ENCODE assay signal across 2 cellular contexts in the genomic region with DNA sequence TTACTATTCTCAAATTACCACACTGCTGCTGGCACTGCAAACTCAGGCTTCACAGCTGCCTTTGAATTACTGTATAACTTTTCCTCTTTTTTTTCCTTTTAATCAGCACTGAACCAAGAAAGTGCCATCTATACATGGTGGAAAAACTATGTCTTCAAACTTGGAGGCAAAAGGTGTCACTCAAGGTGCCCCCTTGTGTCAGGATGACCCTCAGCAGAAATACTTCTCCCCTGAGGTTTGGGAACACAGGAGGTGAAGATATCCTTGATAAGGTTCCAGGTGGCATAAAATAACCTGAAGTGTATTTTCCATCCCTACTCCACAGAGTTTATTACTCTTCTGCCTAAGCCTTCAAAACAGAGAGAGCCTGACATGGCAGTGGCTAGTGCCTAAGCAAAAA.
A peak's percentile ranks its signal among the peaks of the same experiment; 100 is the strongest.
TF ChIP-seq lines count a peak whose summit lies in the region.

No MANE protein-coding gene starts in this region.

TF ChIP-seq in HepG2, 621 proteins besides CTCF, POLR2A, EP300 and RAD21:
- TF ChIP-seq ZFP36L1 (CRISPR knock-in tag; IDR thresholded peaks at IDR 0.05) (no peak), STAG1 (CRISPR knock-in tag; IDR thresholded peaks at IDR 0.05) (peak; percentile 17; the same call in 1 of the 2 replicates)

TF ChIP-seq in SK-N-SH, 30 proteins besides CTCF, POLR2A, EP300 and RAD21:
- TF ChIP-seq, protein P1, sequence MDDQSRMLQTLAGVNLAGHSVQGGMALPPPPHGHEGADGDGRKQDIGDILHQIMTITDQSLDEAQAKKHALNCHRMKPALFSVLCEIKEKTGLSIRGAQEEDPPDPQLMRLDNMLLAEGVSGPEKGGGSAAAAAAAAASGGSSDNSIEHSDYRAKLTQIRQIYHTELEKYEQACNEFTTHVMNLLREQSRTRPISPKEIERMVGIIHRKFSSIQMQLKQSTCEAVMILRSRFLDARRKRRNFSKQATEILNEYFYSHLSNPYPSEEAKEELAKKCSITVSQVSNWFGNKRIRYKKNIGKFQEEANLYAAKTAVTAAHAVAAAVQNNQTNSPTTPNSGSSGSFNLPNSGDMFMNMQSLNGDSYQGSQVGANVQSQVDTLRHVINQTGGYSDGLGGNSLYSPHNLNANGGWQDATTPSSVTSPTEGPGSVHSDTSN (IDR thresholded peaks at IDR 0.05) = no peak
- no peak for TF ChIP-seq FOSL2 (IDR thresholded peaks at IDR 0.05; ENCODE audit: borderline replicate concordance, low read depth)
- no peak for TF ChIP-seq GABPA (IDR thresholded peaks at IDR 0.05; ENCODE audit: low read depth)
- no peak; the same call in 1 of the 2 replicates for TF ChIP-seq SMC3 (IDR thresholded peaks at IDR 0.05; ENCODE audit: low read depth, low read length)
- TF ChIP-seq, protein P2, sequence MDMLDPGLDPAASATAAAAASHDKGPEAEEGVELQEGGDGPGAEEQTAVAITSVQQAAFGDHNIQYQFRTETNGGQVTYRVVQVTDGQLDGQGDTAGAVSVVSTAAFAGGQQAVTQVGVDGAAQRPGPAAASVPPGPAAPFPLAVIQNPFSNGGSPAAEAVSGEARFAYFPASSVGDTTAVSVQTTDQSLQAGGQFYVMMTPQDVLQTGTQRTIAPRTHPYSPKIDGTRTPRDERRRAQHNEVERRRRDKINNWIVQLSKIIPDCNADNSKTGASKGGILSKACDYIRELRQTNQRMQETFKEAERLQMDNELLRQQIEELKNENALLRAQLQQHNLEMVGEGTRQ (IDR thresholded peaks at IDR 0.05; ENCODE audit: borderline replicate concordance, low read depth, low read length) = no peak
- TF ChIP-seq FOXJ3 (CRISPR knock-in tag; IDR thresholded peaks at IDR 0.05) = no peak
- TF ChIP-seq, protein P3, sequence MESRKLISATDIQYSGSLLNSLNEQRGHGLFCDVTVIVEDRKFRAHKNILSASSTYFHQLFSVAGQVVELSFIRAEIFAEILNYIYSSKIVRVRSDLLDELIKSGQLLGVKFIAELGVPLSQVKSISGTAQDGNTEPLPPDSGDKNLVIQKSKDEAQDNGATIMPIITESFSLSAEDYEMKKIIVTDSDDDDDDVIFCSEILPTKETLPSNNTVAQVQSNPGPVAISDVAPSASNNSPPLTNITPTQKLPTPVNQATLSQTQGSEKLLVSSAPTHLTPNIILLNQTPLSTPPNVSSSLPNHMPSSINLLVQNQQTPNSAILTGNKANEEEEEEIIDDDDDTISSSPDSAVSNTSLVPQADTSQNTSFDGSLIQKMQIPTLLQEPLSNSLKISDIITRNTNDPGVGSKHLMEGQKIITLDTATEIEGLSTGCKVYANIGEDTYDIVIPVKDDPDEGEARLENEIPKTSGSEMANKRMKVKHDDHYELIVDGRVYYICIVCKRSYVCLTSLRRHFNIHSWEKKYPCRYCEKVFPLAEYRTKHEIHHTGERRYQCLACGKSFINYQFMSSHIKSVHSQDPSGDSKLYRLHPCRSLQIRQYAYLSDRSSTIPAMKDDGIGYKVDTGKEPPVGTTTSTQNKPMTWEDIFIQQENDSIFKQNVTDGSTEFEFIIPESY (IDR thresholded peaks at IDR 0.05; ENCODE audit: borderline replicate concordance, low read depth) = no peak
- TF ChIP-seq MXI1 (IDR thresholded peaks at IDR 0.05; ENCODE audit: low read depth, low read length) = no peak
- no peak for TF ChIP-seq SIN3A (IDR thresholded peaks at IDR 0.05; ENCODE audit: borderline replicate concordance, low read depth, low read length)
- no peak for TF ChIP-seq TEAD4 (IDR thresholded peaks at IDR 0.05; ENCODE audit: borderline replicate concordance, insufficient read depth)
- TF ChIP-seq, protein P4, sequence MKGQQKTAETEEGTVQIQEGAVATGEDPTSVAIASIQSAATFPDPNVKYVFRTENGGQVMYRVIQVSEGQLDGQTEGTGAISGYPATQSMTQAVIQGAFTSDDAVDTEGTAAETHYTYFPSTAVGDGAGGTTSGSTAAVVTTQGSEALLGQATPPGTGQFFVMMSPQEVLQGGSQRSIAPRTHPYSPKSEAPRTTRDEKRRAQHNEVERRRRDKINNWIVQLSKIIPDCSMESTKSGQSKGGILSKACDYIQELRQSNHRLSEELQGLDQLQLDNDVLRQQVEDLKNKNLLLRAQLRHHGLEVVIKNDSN (IDR thresholded peaks at IDR 0.05; ENCODE audit: borderline replicate concordance, low read depth) = no peak
- no peak for TF ChIP-seq YY1 (IDR thresholded peaks at IDR 0.05; ENCODE audit: low read depth)
- TF ChIP-seq RFX5 (IDR thresholded peaks at IDR 0.05; ENCODE audit: low read length) = no peak
- no peak for TF ChIP-seq NRF1 (IDR thresholded peaks at IDR 0.05; ENCODE audit: low read depth, low read length)
- TF ChIP-seq NFIC (IDR thresholded peaks at IDR 0.05; ENCODE audit: borderline replicate concordance) = no peak
- TF ChIP-seq, protein P5, sequence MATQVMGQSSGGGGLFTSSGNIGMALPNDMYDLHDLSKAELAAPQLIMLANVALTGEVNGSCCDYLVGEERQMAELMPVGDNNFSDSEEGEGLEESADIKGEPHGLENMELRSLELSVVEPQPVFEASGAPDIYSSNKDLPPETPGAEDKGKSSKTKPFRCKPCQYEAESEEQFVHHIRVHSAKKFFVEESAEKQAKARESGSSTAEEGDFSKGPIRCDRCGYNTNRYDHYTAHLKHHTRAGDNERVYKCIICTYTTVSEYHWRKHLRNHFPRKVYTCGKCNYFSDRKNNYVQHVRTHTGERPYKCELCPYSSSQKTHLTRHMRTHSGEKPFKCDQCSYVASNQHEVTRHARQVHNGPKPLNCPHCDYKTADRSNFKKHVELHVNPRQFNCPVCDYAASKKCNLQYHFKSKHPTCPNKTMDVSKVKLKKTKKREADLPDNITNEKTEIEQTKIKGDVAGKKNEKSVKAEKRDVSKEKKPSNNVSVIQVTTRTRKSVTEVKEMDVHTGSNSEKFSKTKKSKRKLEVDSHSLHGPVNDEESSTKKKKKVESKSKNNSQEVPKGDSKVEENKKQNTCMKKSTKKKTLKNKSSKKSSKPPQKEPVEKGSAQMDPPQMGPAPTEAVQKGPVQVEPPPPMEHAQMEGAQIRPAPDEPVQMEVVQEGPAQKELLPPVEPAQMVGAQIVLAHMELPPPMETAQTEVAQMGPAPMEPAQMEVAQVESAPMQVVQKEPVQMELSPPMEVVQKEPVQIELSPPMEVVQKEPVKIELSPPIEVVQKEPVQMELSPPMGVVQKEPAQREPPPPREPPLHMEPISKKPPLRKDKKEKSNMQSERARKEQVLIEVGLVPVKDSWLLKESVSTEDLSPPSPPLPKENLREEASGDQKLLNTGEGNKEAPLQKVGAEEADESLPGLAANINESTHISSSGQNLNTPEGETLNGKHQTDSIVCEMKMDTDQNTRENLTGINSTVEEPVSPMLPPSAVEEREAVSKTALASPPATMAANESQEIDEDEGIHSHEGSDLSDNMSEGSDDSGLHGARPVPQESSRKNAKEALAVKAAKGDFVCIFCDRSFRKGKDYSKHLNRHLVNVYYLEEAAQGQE (IDR thresholded peaks at IDR 0.05; ENCODE audit: low read depth, low read length) = no peak
TF ChIP-seq in SK-N-SH: peak in this region for 0.
